ENCODE assay signal across 34 cellular contexts in genomic region chr2:119775102-119775501, GRCh38.
"Had no signal": no experiment of that assay in that cellular context is flagged by ENCODE, and none has a peak within 500 bp of the region (broad histone marks: within the 10 kb centered on the region; RNA-seq: fewer than 3 reads in every experiment).

No MANE protein-coding gene starts in this region.

- H3K4me3 ChIP-seq: MG63 had no signal

- H3K27me3 ChIP-seq: MG63 had no signal

- H3K27ac ChIP-seq: KMS-11 had no signal

- H3K36me3 ChIP-seq: MG63 had no signal

- DNase-seq: Karpas-422, Kasumi-1, KG1, MG63, MM.1S, MV-4-11, NCI-H1048, NCI-H1092, NCI-H1092 treated with DMSO at 0.1 percent for 48 hours, NCI-H1105, NCI-H1105 treated with DMSO at 0.1 percent for 48 hours, NCI-H1417, NCI-H1417 treated with DMSO at 0.1 percent for 48 hours, NCI-H1436, NCI-H1436 treated with DMSO at 0.1 percent for 48 hours, NCI-H146, NCI-H1694, NCI-H1694 treated with DMSO at 0.1 percent for 48 hours, NCI-H187, NCI-H187 treated with DMSO at 0.1 percent for 48 hours, NCI-H1930, NCI-H2029, NCI-H2029 treated with DMSO at 0.1 percent for 48 hours, NCI-H2081, NCI-H2081 treated with DMSO at 0.1 percent for 48 hours, NCI-H2107, NCI-H2171, NCI-H2171 treated with DMSO at 0.1 percent for 48 hours, NCI-H2227 treated with DMSO at 0.1 percent for 48 hours, NCI-H226, NCI-H345, NCI-H446, NCI-H446 treated with DMSO at 0.1 percent for 48 hours had no signal
